Comparison of ENCODE assay signal across 8 cellular contexts in the genomic region with DNA sequence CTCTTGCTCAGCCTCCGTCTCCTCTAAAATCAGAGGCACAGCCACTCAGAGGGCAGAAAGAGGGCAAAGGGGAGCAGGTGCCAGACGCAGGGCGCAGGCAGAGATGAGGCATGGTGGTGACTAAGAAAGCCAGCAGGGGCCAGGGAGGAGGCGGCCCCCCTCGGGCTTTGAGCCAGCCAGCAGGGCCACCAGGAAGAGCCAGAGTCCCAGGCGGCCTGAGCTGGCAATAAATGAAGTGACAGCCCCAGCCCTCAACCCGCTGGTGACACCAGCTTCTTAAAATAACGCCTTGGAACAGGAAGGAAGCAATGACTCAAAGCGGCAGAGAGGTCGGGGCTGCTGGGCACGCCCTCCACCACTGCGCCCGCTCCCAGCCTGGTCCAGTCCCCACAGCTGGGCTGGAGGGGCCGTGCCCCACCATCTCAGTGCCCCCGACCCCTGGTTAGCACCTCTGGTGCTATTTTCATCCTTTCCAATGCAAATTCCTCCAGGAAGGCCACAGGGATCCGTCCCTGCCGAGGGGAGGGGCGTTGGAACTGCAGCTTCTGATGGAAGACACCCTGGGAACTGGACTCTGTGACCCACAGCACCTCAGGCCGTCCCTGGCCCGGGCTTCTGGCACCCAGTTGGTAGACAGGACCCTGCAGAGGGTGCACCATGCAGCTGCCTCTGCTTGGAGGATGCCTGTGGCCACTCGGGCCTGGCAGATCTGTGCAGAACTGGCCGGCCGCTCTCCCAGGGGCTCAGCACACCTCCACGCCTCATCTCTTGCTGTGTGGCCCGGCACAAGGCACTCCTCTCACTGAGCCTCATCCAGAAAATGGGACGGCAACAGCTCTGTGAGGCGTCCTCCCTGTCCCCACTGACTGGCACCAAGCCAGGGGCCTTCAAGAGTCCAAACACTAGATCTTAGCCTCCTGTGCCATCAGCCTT.
DNase-seq lines count a peak whose midpoint lies in the region; ATAC-seq and TF ChIP-seq lines count a peak whose summit lies in the region.

No MANE protein-coding gene starts in this region.

- no peaks in the 10 kb centered on the region for H3K9me3 ChIP-seq in ascending aorta

- peak; percentile 76 for ATAC-seq in GM19452 (IDR thresholded peaks at IDR 0.05; ENCODE audit: unreplicated experiment)
- peak; percentile 61 for ATAC-seq in HG03521 (IDR thresholded peaks at IDR 0.05; ENCODE audit: unreplicated experiment)

- no peak for TF ChIP-seq CTCF in CD14-positive monocyte (IDR thresholded peaks at IDR 0.05)
- TF ChIP-seq CTCF in ascending aorta (IDR thresholded peaks at IDR 0.05) = peak in 1 of 3 experiments; percentile 9

- peak overlapping the region; percentile 78 to 95 (median 90) for H3K27ac Mint-ChIP-seq in CD14-positive monocyte

- peaks cover 0 to 6% (median 0%) of the 10 kb centered on the region in 7 donors for H3K9me3 Mint-ChIP-seq in CD14-positive monocyte

- H3K4me3 ChIP-seq in ascending aorta = peak overlapping the region in 1 of 2 donors; percentile 5

- peaks cover 43 to 44% of the 10 kb centered on the region in 2 donors for H3K4me1 ChIP-seq in ascending aorta

- H3K36me3 Mint-ChIP-seq in CD14-positive monocyte = peaks cover 56 to 69% of the 10 kb centered on the region in 2 donors

- peaks cover 0 to 3% (median 3%) of the 10 kb centered on the region in 3 donors for H3K27me3 Mint-ChIP-seq in CD14-positive monocyte (ENCODE audit: low read depth in 3 of 3)

- peaks cover 55% of the 10 kb centered on the region for H3K4me1 Mint-ChIP-seq in CD14-positive monocyte

- intact Hi-C loops in CD14-positive monocyte (cut with micrococcal nuclease) (loop anchor here (2.0 to 10.0 kb wide), 4 partner anchors 59 to 321 kb away; no protein-coding TSS in a partner anchor), ascending aorta (cut with DNase I) (loop anchor here (1.0 to 10.0 kb wide), 6 partner anchors 12 to 419 kb away; no protein-coding TSS in a partner anchor)

- H3K27ac ChIP-seq in ascending aorta = peak overlapping the region; percentile 91 to 99

- H3K27me3 ChIP-seq in ascending aorta = no peaks in the 10 kb centered on the region

- peaks cover 6 to 12% of the 10 kb centered on the region in 2 donors for H3K36me3 ChIP-seq in ascending aorta

- peak overlapping the region; percentile 65 to 67 for H3K4me3 Mint-ChIP-seq in CD14-positive monocyte

- DNase-seq in CD14-positive monocyte (ENCODE audit: low spot score) (peak; percentile 98), T-helper 9 cell (peak; percentile 76), ascending aorta (ENCODE audit: low spot score in 2 of 2) (peak; percentile 92 to 98), kidney tubule cell (ENCODE audit: low spot score) (peak; percentile 87), HuH-7 (ENCODE audit: low spot score) (no peak)
- DNase-seq in stimulated activated CD4-positive, alpha-beta T cell treated with anti-CD3 and anti-CD28 coated beads, Interleukin-4, amount 100 ng/mL, for 48 hours (ENCODE audit: low read depth in 2 of 2) = peak; percentile 59 to 72
